Comparison of ENCODE assay signal across 10 cellular contexts in genomic region chr4:84496356-84497219, GRCh38. TPM values are rescaled to one million over a fixed set of nuclear protein-coding genes. Genes with fewer than 3 reads are reported as not detected.
DNase-seq lines count a peak whose midpoint lies in the region; ATAC-seq, FAIRE-seq and TF ChIP-seq lines count a peak whose summit lies in the region.
"Had no signal": no experiment of that assay in that cellular context is flagged by ENCODE, and none has a peak within 500 bp of the region (broad histone marks: within the 10 kb centered on the region; RNA-seq: fewer than 3 reads in every experiment).

No MANE protein-coding gene starts in this region.

- H4K20me1 ChIP-seq in PC-9 (ENCODE audit: insufficient read depth) = no peaks in the 10 kb centered on the region

- no peak for TF ChIP-seq POLR2A in stomach (IDR thresholded peaks at IDR 0.05)

- no peak overlapping the region for H3K27ac Mint-ChIP-seq in activated CD4-positive, alpha-beta T cell treated with anti-CD3 and anti-CD28 coated beads for 36 hours

- CTCF ChIA-PET in activated CD4-positive, alpha-beta T cell treated with anti-CD3 and anti-CD28 coated beads for 36 hours (lab: Charles Lee) = no interaction called here
- CTCF ChIA-PET in PC-9 (lab: Charles Lee) = no interaction called here

- H3K9me2 ChIP-seq in PC-9 (ENCODE audit: insufficient read depth) = no peaks in the 10 kb centered on the region

- peak; percentile 38 for DNase-seq in activated CD4-positive, alpha-beta T cell treated with anti-CD3 and anti-CD28 coated beads for 36 hours
- no peak for DNase-seq in activated CD4-positive, alpha-beta T cell treated with anti-CD3 and anti-CD28 coated beads, Interleukin-2, amount 50 U/mL, for 1 hour
- DNase-seq in SKM-1 treated with dmso at 0.1 percent for 144 hours (lab: John Stamatoyannopoulos, UW; ENCODE audit: unreplicated experiment) = peak; percentile 27
- DNase-seq in pancreas = peak in 3 of 6 donors; percentile 21 to 84 (median 59)
- DNase-seq in COLO668 (lab: John Stamatoyannopoulos, UW; ENCODE audit: unreplicated experiment) = no peak
- no peak for DNase-seq in stomach
- DNase-seq in PC-9 = no peak
- DNase-seq: cerebellar nuclear complex had no signal

- intact Hi-C loops in activated CD4-positive, alpha-beta T cell treated with anti-CD3 and anti-CD28 coated beads for 36 hours (cut with DNase I, micrococcal nuclease) = no loop called here
- intact Hi-C loops in pancreas (cut with DNase I) (no loop called here), stomach (cut with DNase I; ENCODE audit: low total_unique reads) (no loop called here), PC-9 (cut with micrococcal nuclease; ENCODE audit: unreplicated experiment) (no loop called here)

- H3K27me3 ChIP-seq in esophagus (ENCODE audit: control insufficient read depth in 1 of 2, insufficient read depth in 2 of 2, low read length in 2 of 2) (peaks cover 0 to 34% of the 10 kb centered on the region in 2 donors), pancreas (peaks cover 0 to 11% (median 4%) of the 10 kb centered on the region in 4 donors), stomach (peaks cover 63 to 100% (median 99%) of the 10 kb centered on the region in 3 donors), PC-9 (ENCODE audit: insufficient read depth, low read depth) (no peaks in the 10 kb centered on the region)

- no peak overlapping the region for H2AFZ ChIP-seq in PC-9

- H3K4me1 ChIP-seq in esophagus (ENCODE audit: control insufficient read depth in 2 of 2, insufficient read depth in 2 of 2, low read length in 1 of 2) (peaks cover 6 to 15% of the 10 kb centered on the region in 2 donors), pancreas (peaks cover 0 to 6% (median 0%) of the 10 kb centered on the region in 3 donors), stomach (peaks cover 36 to 55% (median 49%) of the 10 kb centered on the region in 4 donors), PC-9 (replicated peaks; ENCODE audit: insufficient read depth) (no peaks in the 10 kb centered on the region)
- H3K4me1 ChIP-seq: A549 had no signal

- H3F3A ChIP-seq in PC-9 (ENCODE audit: insufficient read depth, low read depth) = no peaks in the 10 kb centered on the region

- no peak for TF ChIP-seq EP300 in stomach (IDR thresholded peaks at IDR 0.05)

- H3K79me2 ChIP-seq in PC-9 (ENCODE audit: low read depth) = no peaks in the 10 kb centered on the region

- H3K27me3 Mint-ChIP-seq in activated CD4-positive, alpha-beta T cell treated with anti-CD3 and anti-CD28 coated beads for 36 hours = peaks cover 78% of the 10 kb centered on the region

- H3K36me3 Mint-ChIP-seq in activated CD4-positive, alpha-beta T cell treated with anti-CD3 and anti-CD28 coated beads for 36 hours (ENCODE audit: low read depth) = peaks cover 3% of the 10 kb centered on the region

- 24 to 33% methylated on average over 52 to 54 of the region's 54 CpGs for WGBS in esophagus, 2 donors
- 39 to 47% methylated on average over 54 of the region's 54 CpGs for WGBS in pancreas, 2 donors
- WGBS in stomach, 5 donors = 14 to 23% (median 19%) methylated on average over 31 to 54 of the region's 54 CpGs

- H3K9me3 Mint-ChIP-seq in activated CD4-positive, alpha-beta T cell treated with anti-CD3 and anti-CD28 coated beads for 36 hours (ENCODE audit: low read depth) = peaks cover 2% of the 10 kb centered on the region

- peak overlapping the region; percentile 16 for H3K4me3 Mint-ChIP-seq in activated CD4-positive, alpha-beta T cell treated with anti-CD3 and anti-CD28 coated beads for 36 hours

- H3K27ac ChIP-seq in esophagus (ENCODE audit: low read depth in 2 of 2, low read length in 1 of 2) (peak overlapping the region; percentile 81 to 84), pancreas (peak overlapping the region; percentile 64 to 80 (median 74)), stomach (no peak overlapping the region), PC-9 (no peak overlapping the region)

- H3K4me2 ChIP-seq in PC-9 = no peak overlapping the region

- peaks cover 0 to 2% of the 10 kb centered on the region in 2 donors for H3K36me3 ChIP-seq in esophagus (ENCODE audit: control insufficient read depth in 2 of 2, insufficient read depth in 2 of 2, low read length in 1 of 2)
- H3K36me3 ChIP-seq in pancreas = no peaks in the 10 kb centered on the region
- no peaks in the 10 kb centered on the region for H3K36me3 ChIP-seq in stomach
- no peaks in the 10 kb centered on the region for H3K36me3 ChIP-seq in PC-9 (ENCODE audit: low read depth)

- ATAC-seq in activated CD4-positive, alpha-beta T cell treated with anti-CD3 and anti-CD28 coated beads for 36 hours = no peak
- ATAC-seq in pancreas = peak in 2 of 4 donors; percentile 0 to 1
- ATAC-seq: A549 had no signal

- no peak for FAIRE-seq in pancreas (lab: Jason Lieb, UNC)
- FAIRE-seq: A549 had no signal

- peaks cover 0 to 5% of the 10 kb centered on the region in 2 donors for H3K9me3 ChIP-seq in esophagus (ENCODE audit: control insufficient read depth in 2 of 2, insufficient read depth in 1 of 2, low read depth in 1 of 2, low read length in 1 of 2)
- no peaks in the 10 kb centered on the region for H3K9me3 ChIP-seq in pancreas
- H3K9me3 ChIP-seq in stomach = peaks cover 0 to 33% (median 9%) of the 10 kb centered on the region in 4 donors
- H3K9me3 ChIP-seq in PC-9 (ENCODE audit: insufficient read depth, low read depth) = no peaks in the 10 kb centered on the region
- H3K9me3 ChIP-seq: A549 had no signal

- H3K4me1 Mint-ChIP-seq in activated CD4-positive, alpha-beta T cell treated with anti-CD3 and anti-CD28 coated beads for 36 hours = peaks cover 22% of the 10 kb centered on the region

- TF ChIP-seq CTCF in pancreas (IDR thresholded peaks at IDR 0.05) = no peak
- no peak for TF ChIP-seq CTCF in stomach (IDR thresholded peaks at IDR 0.05)
- TF ChIP-seq CTCF in PC-9 (conservative IDR thresholded peaks at IDR 0.05) = no peak

- H3K4me3 ChIP-seq in esophagus (ENCODE audit: low read depth in 1 of 2, low read length in 2 of 2) = peak overlapping the region; percentile 61 to 65
- H3K4me3 ChIP-seq in pancreas = peak overlapping the region; percentile 44 to 65 (median 50)
- H3K4me3 ChIP-seq in stomach = peak overlapping the region in 2 of 4 donors; percentile 53 to 54
- no peak overlapping the region for H3K4me3 ChIP-seq in PC-9

- POLR2A ChIA-PET in activated CD4-positive, alpha-beta T cell treated with anti-CD3 and anti-CD28 coated beads for 36 hours (lab: Charles Lee) = no interaction called here
- POLR2A ChIA-PET in PC-9 (lab: Charles Lee; ENCODE audit: unreplicated experiment) = no interaction called here

- BruUV-seq in PC-9 (replicated peaks; lab: Mats Ljungman, UMichigan) = no TSS peak

RNA-seq across cellular contexts. Expression of gene NKX6-1, which starts 2.5 kb away (rescaled TPM):
- total RNA-seq in activated CD4-positive, alpha-beta T cell treated with anti-CD3 and anti-CD28 coated beads for 36 hours = not detected
- polyA plus RNA-seq in esophagus (1 to 10 TPM; 2.5 to 8.2 TPM), pancreas (10 to 100 TPM in 1 of 2 donors, 1 to 10 TPM in 1; 7.4 to 19.2 TPM), stomach (1 to 10 TPM in 1 of 3 donors, not detected in 2; 5.2 TPM)
- total RNA-seq in pancreas (1 to 10 TPM; 3.1 to 8.1 (median 6.0) TPM), stomach (1 to 10 TPM in 1 of 5 donors, not detected in 4; 1.1 TPM), PC-9 (2021) (0.37 and 0.63 TPM in 2 replicates)

Comparison
In these comparisons a context has a peak if more than half of its experiments do, and no peak if none do; other contexts are left out.
1. DNase-seq: peak in activated CD4-positive, alpha-beta T cell treated with anti-CD3 and anti-CD28 coated beads for 36 hours (single experiment) and SKM-1 treated with dmso at 0.1 percent for 144 hours (single experiment); none in activated CD4-positive, alpha-beta T cell treated with anti-CD3 and anti-CD28 coated beads, Interleukin-2, amount 50 U/mL, for 1 hour (single experiment), COLO668 (single experiment), stomach (single experiment) and PC-9 (0 of 2).
2. H3K27ac ChIP-seq: peak in esophagus (2 of 2) and pancreas (4 of 4); none in stomach (0 of 5) and PC-9 (single experiment).